ENCODE assay signal across 8 cellular contexts in the genomic region with DNA sequence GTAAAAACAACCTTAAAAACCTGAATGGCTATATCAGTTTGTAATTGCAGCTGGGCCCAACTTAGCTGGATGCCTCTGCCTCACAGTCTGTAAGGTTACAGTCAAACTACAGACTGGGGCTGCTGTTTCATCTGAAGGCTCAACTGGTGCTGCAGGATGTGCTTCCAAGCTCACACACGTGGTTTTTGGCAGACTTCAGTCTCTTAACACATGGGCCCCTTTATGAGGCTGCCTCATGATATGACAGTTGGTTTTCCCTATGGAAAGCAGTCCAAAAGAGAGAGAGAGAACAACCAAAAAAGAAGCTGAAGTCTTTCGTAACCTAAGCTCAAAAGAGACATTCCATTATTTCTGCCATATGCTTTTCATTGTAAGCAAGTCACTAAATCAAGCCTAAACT.
"Had no signal": no experiment of that assay in that cellular context is flagged by ENCODE, and none has a peak within 500 bp of the region (broad histone marks: within the 10 kb centered on the region; RNA-seq: fewer than 3 reads in every experiment).

No MANE protein-coding gene starts in this region.

- DNase-seq: GM23248, GOT3, H9, HCEC 1CT, Karpas-422, KBM-7 had no signal

- H3K4me3 ChIP-seq: GM23248 had no signal

- H3K27ac ChIP-seq: GM23248, KMS-11 had no signal

- FAIRE-seq: HTR-8/SVneo had no signal

- H3K4me2 ChIP-seq: KMS-11 had no signal
